8 cellular contexts compared by ENCODE assay signal in the genomic region with DNA sequence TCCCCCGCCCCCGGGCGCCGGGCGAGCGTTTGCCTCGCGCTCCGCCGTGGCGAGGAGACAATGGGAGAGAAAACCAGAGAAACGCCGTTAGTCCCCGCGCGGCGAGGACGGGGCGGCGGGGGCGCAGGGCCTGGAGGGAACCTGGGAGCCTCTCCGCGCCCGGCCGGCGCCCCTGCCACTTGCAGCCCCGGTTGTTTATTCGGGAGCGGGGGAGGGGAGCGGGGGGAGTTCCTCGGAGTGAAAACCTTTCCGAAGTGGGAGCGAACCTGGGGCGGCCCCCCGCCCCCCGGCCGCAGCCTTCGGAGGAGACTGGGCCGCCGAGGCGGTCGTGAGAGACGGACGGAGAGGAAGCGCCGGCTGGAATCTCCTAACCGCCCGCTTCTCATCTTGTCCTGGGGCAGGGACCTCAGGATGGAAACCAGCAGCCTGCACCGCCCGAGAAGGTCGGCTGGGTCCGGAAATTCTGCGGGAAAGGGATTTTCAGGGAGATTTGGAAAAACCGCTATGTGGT. TPM values are rescaled to one million over a fixed set of nuclear protein-coding genes. Genes with fewer than 3 reads are reported as not detected.
DNase-seq lines count a peak whose midpoint lies in the region; ATAC-seq and TF ChIP-seq lines count a peak whose summit lies in the region.

No MANE protein-coding gene starts in this region.

- 0% methylated on average over 5 to 54 of the region's 54 CpGs for WGBS in adrenal gland, 4 donors

- TF ChIP-seq CTCF in GM12865 (IDR thresholded peaks at IDR 0.05; ENCODE audit: insufficient read depth, low read depth, low read length, missing control alignments) (no peak), adrenal gland (IDR thresholded peaks at IDR 0.05) (no peak)

- H3K4me3 Mint-ChIP-seq in immature natural killer cell = peak overlapping the region; percentile 84 to 95 (median 91)
- H3K4me3 Mint-ChIP-seq in stimulated activated memory B cell treated with anti-CD40 and anti-IgM and Interleukin-4, amounts not matched to agents 10 μg/mL and 1 μg/mL and 100 μg/mL, for 72 hours = peak overlapping the region; percentile 98

- H3K27ac ChIP-seq in adrenal gland = peak overlapping the region; percentile 29 to 97 (median 95)

- H3K27me3 Mint-ChIP-seq in immature natural killer cell (ENCODE audit: low read depth in 3 of 3) = peaks cover 8 to 15% (median 8%) of the 10 kb centered on the region in 3 donors
- no peaks in the 10 kb centered on the region for H3K27me3 Mint-ChIP-seq in stimulated activated memory B cell treated with anti-CD40 and anti-IgM and Interleukin-4, amounts not matched to agents 10 μg/mL and 1 μg/mL and 100 μg/mL, for 72 hours

- H3K4me1 Mint-ChIP-seq in immature natural killer cell = peaks cover 42 to 56% of the 10 kb centered on the region in 2 donors
- peaks cover 68% of the 10 kb centered on the region for H3K4me1 Mint-ChIP-seq in stimulated activated memory B cell treated with anti-CD40 and anti-IgM and Interleukin-4, amounts not matched to agents 10 μg/mL and 1 μg/mL and 100 μg/mL, for 72 hours

- H3K36me3 Mint-ChIP-seq in immature natural killer cell = peaks cover 4 to 11% (median 7%) of the 10 kb centered on the region in 3 donors
- H3K36me3 Mint-ChIP-seq in stimulated activated memory B cell treated with anti-CD40 and anti-IgM and Interleukin-4, amounts not matched to agents 10 μg/mL and 1 μg/mL and 100 μg/mL, for 72 hours = peaks cover 40% of the 10 kb centered on the region

- peaks cover 0 to 18% of the 10 kb centered on the region in 2 donors for H3K36me3 ChIP-seq in adrenal gland (replicated peaks in 1 of 2)

- ATAC-seq in stimulated activated memory B cell treated with anti-CD40 and anti-IgM and Interleukin-4, amounts not matched to agents 10 μg/mL and 1 μg/mL and 100 μg/mL, for 72 hours = peak; percentile 14
- ATAC-seq in GM18505 (IDR thresholded peaks at IDR 0.05; ENCODE audit: unreplicated experiment) = no peak

- intact Hi-C loops in adrenal gland (cut with DNase I) = no loop called here

- TF ChIP-seq POLR2A in adrenal gland (IDR thresholded peaks at IDR 0.05) (no peak), GM18505 (IDR thresholded peaks at IDR 0.05; ENCODE audit: borderline replicate concordance, extremely low read depth, insufficient read depth, insufficient read length) (no peak)

- H3K27me3 ChIP-seq in adrenal gland = no peaks in the 10 kb centered on the region

- no peak for DNase-seq in GM12865 (ENCODE audit: low read depth)
- peak; percentile 78 for DNase-seq in NCI-H69 (lab: John Stamatoyannopoulos, UW)
- peak in 4 of 7 donors; percentile 43 to 60 (median 57) for DNase-seq in adrenal gland
- DNase-seq in immature natural killer cell = peak in 2 of 3 donors; percentile 21 to 29
- DNase-seq in occipital lobe (lab: John Stamatoyannopoulos, UW) = no peak
- DNase-seq in NCI-H524 treated with DMSO at 0.1 percent for 48 hours (lab: John Stamatoyannopoulos, UW) = no peak

- peak overlapping the region; percentile 66 for H3K4me3 ChIP-seq in GM12865 (ENCODE audit: low read depth, low read length)
- peak overlapping the region in 3 of 4 donors; percentile 58 to 97 (median 78) for H3K4me3 ChIP-seq in adrenal gland

- peaks cover 22 to 66% of the 10 kb centered on the region in 2 donors for H3K4me1 ChIP-seq in adrenal gland (replicated peaks in 1 of 2)

- H3K27ac Mint-ChIP-seq in immature natural killer cell = peak overlapping the region; percentile 80 to 97 (median 94)
- H3K27ac Mint-ChIP-seq in stimulated activated memory B cell treated with anti-CD40 and anti-IgM and Interleukin-4, amounts not matched to agents 10 μg/mL and 1 μg/mL and 100 μg/mL, for 72 hours = peak overlapping the region; percentile 98

- no peaks in the 10 kb centered on the region for H3K9me3 Mint-ChIP-seq in immature natural killer cell
- no peaks in the 10 kb centered on the region for H3K9me3 Mint-ChIP-seq in stimulated activated memory B cell treated with anti-CD40 and anti-IgM and Interleukin-4, amounts not matched to agents 10 μg/mL and 1 μg/mL and 100 μg/mL, for 72 hours

- H3K9me3 ChIP-seq in adrenal gland (replicated peaks in 1 of 3) = no peaks in the 10 kb centered on the region

RNA-seq across cellular contexts. Expression of gene PLEKHO1, which starts 0.8 kb away (rescaled TPM):
- total RNA-seq in adrenal gland = 100 to 1,000 TPM in 1 of 8 donors, 10 to 100 TPM in 7; 43.5 to 109 (median 79.9) TPM
- polyA plus RNA-seq in adrenal gland = 100 to 1,000 TPM in 2 of 3 donors, 10 to 100 TPM in 1; 47.3 to 298 (median 227) TPM
- polyA plus RNA-seq in immature natural killer cell = 10 to 100 TPM; 20.6 to 32.5 (median 22.2) TPM
- total RNA-seq in occipital lobe = 52.7 TPM

Comparison
In these comparisons a context has a peak if more than half of its experiments do, and no peak if none do; other contexts are left out.
1. DNase-seq: peak in NCI-H69 (single experiment), adrenal gland (4 of 7) and immature natural killer cell (2 of 3); none in GM12865 (single experiment), occipital lobe (single experiment) and NCI-H524 treated with DMSO at 0.1 percent for 48 hours (single experiment).